In the genomic region with DNA sequence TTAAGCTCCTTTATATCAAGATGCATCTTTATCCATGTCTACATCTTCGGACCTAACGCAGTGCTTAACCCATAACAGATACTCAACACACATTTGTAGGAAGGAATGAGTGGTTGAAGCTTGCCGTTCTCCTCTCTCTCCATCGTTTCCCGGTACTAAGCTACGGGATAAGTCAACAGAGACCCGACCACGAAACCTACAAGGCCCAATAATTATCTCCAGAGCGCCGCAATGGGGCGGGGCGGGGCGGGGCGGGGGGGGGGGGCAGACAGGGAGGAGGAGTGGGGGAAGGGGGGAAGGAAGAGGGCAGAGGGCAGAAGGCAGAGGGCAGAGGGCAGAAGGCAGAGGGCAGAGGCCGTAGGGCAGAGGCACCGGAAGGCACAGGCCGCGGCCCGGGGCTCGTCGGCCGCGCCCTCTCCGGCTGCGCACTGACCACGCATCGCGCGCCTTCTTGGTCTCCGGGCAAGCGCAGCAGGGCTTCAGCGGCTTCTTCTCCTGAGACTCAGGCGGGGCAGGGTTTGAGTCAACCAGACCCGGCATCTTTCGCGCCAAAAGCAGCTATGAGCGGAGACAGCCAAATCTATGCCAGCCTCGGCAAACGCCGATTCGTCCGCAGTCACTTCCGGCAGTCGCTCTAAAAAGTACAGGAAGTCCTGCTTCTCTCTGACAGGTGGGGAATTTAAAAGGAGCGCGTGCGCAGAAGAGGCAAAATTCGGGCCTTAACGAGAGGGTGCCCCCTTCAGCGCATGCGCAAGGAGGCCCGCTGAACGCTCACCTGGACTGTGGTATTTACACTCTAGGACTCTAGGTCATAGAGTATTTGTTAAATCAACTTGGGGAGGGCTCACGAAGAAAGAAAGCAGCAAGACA, we compare ENCODE assay signal across 8 cellular contexts. TPM values are rescaled to one million over a fixed set of nuclear protein-coding genes. Genes with fewer than 3 reads are reported as not detected.
A peak's percentile ranks its signal among the peaks of the same experiment; 100 is the strongest.
DNase-seq lines count a peak whose midpoint lies in the region; ATAC-seq and TF ChIP-seq lines count a peak whose summit lies in the region.

A gene with protein sequence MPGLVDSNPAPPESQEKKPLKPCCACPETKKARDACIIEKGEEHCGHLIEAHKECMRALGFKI (minus strand): TSS at position 636 of the 870 bp plus-strand sequence. CDS start 96 bp downstream, at position 540.

- intact Hi-C loops in PC-9 (cut with micrococcal nuclease; ENCODE audit: unreplicated experiment) = loop anchor here (1.0 to 10.0 kb wide), 6 partner anchors 98 to 643 kb away; a partner anchor contains a TSS

- CTCF ChIA-PET in PC-9 (lab: Charles Lee) = no interaction called here

- 0 out of 2 replicates have a peak, but pooled peaks cover 3% of the 10 kb centered on the region for H4K20me1 ChIP-seq in PC-9 (ENCODE audit: insufficient read depth)

- peak within 1 kb of the TSS; percentile 59 for H3K27ac ChIP-seq in PC-9
- peak within 1 kb of the TSS; percentile 86 to 91 for H3K27ac ChIP-seq in mucosa of rectum (ENCODE audit: low read depth in 2 of 2, low read length in 2 of 2)

- peaks cover 22% of the 10 kb centered on the region for H3K79me2 ChIP-seq in PC-9 (ENCODE audit: low read depth)

- peak; percentile 89 for TF ChIP-seq POLR2A in erythroblast (IDR thresholded peaks at IDR 0.05; ENCODE audit: low read length)

- POLR2A ChIA-PET in PC-9 (lab: Charles Lee; ENCODE audit: unreplicated experiment) = interaction anchor here (0.7 to 0.8 kb wide), 2 partner anchors 188 to 214 kb away, joined by 6 to 9 read pairs; a partner anchor contains a TSS

- peak within 1 kb of the TSS; percentile 63 for H3K4me3 ChIP-seq in Jurkat, Clone E6-1 (ENCODE audit: low read length)
- peak within 1 kb of the TSS; percentile 81 for H3K4me3 ChIP-seq in PC-9
- H3K4me3 ChIP-seq in mucosa of rectum (ENCODE audit: low read length in 2 of 2) = peak within 1 kb of the TSS; percentile 84

- H3F3A ChIP-seq in PC-9 (ENCODE audit: insufficient read depth, low read depth) = no peaks in the 10 kb centered on the region

- H2AFZ ChIP-seq in PC-9 = peak within 1 kb of the TSS; percentile 97

- peak; percentile 90 for DNase-seq in DMS114 treated with DMSO at 0.1 percent for 48 hours (lab: John Stamatoyannopoulos, UW; ENCODE audit: unreplicated experiment)
- DNase-seq in Jurkat, Clone E6-1 (ENCODE audit: low read depth, low spot score) = peak; percentile 97
- peak; percentile 92 to 96 for DNase-seq in PC-9
- DNase-seq in activated T-cell treated with anti-CD3 and anti-CD28 coated beads, Interleukin-2, amount 50 U/mL, for 1 hour = peak; percentile 91
- DNase-seq in erythroblast (lab: John Stamatoyannopoulos, UW) = peak; percentile 95 to 97
- peak; percentile 95 for DNase-seq in stimulated activated CD8-positive, alpha-beta memory T cell treated with anti-CD3 and anti-CD28 coated beads, Interleukin-4, amount 100 ng/mL, for 48 hours

- peak within 1 kb of the TSS; percentile 76 to 85 for H3K9ac ChIP-seq in mucosa of rectum (ENCODE audit: low read depth in 1 of 2, low read length in 2 of 2)

- no peaks in the 10 kb centered on the region for H3K9me2 ChIP-seq in PC-9 (ENCODE audit: insufficient read depth)

- peaks cover 15% of the 10 kb centered on the region for H3K4me1 ChIP-seq in PC-9 (replicated peaks; ENCODE audit: insufficient read depth)
- H3K4me1 ChIP-seq in mucosa of rectum (ENCODE audit: control insufficient read depth in 2 of 2, insufficient read depth in 2 of 2, low read length in 2 of 2) = peaks cover 9 to 19% of the 10 kb centered on the region in 2 donors

- no peak for TF ChIP-seq CTCF in PC-9 (conservative IDR thresholded peaks at IDR 0.05)

- H3K36me3 ChIP-seq in PC-9 (ENCODE audit: low read depth) (0 out of 2 replicates have a peak, but pooled peaks cover 8% of the 10 kb centered on the region), mucosa of rectum (ENCODE audit: control insufficient read depth in 2 of 2, insufficient read depth in 2 of 2, low read length in 2 of 2) (peaks cover 17 to 21% of the 10 kb centered on the region in 2 donors)

- H3K27me3 ChIP-seq in PC-9 (ENCODE audit: insufficient read depth, low read depth) = no peaks in the 10 kb centered on the region
- no peaks in the 10 kb centered on the region for H3K27me3 ChIP-seq in mucosa of rectum (ENCODE audit: control insufficient read depth in 2 of 2, insufficient read depth in 2 of 2, low read length in 2 of 2)

- H3K4me2 ChIP-seq in PC-9 = peak within 1 kb of the TSS; percentile 94

- no TSS peak for BruUV-seq in PC-9 (replicated peaks; lab: Mats Ljungman, UMichigan)

- H3K9me3 ChIP-seq in PC-9 (ENCODE audit: insufficient read depth, low read depth) = no peaks in the 10 kb centered on the region
- H3K9me3 ChIP-seq in mucosa of rectum (ENCODE audit: control insufficient read depth in 2 of 2, low read length in 2 of 2) = no peaks in the 10 kb centered on the region

- peak; percentile 84 for ATAC-seq in GM21619 (IDR thresholded peaks at IDR 0.05; ENCODE audit: unreplicated experiment)

RNA-seq across cellular contexts. Expression of the gene that starts here (rescaled TPM):
- 137 TPM for polyA plus RNA-seq in Jurkat, Clone E6-1 (2012; ENCODE audit: insufficient read depth, insufficient read length)
- total RNA-seq in PC-9 (2021) = 57.6 and 61.4 TPM in 2 replicates

Comparison
In these comparisons a context has a peak if more than half of its experiments do, and no peak if none do; other contexts are left out.
1. Peak in every context shown above with its lines: DNase-seq, ATAC-seq, H3K4me3 ChIP-seq and H3K27ac ChIP-seq.